Comparison of ENCODE assay signal across 23 cellular contexts in genomic region chr11:31254411-31254810, GRCh38.
A peak's percentile ranks its signal among the peaks of the same experiment; 100 is the strongest.
DNase-seq lines count a peak whose midpoint lies in the region; ATAC-seq and TF ChIP-seq lines count a peak whose summit lies in the region.
"Had no signal": no experiment of that assay in that cellular context is flagged by ENCODE, and none has a peak within 500 bp of the region (broad histone marks: within the 10 kb centered on the region; RNA-seq: fewer than 3 reads in every experiment).

No MANE protein-coding gene starts in this region.

- H3K9me3 ChIP-seq in adipocyte (ENCODE audit: control insufficient read depth, low read length): peaks cover 3% of the 10 kb centered on the region
- H3K9me3 ChIP-seq: A549, gastroesophageal sphincter, left ventricle myocardium inferior, neutrophil, tibial nerve had no signal

- H3K9ac ChIP-seq in adipocyte (ENCODE audit: low read length): no peak overlapping the region

- DNase-seq in SKM-1 treated with dmso at 0.1 percent for 144 hours (lab: John Stamatoyannopoulos, UW; ENCODE audit: unreplicated experiment): peak; percentile 6
- no peak for DNase-seq in SKM-1 (lab: John Stamatoyannopoulos, UW; ENCODE audit: unreplicated experiment)
- peak; percentile 56 for DNase-seq in adipocyte (ENCODE audit: low read depth)
- DNase-seq in fibroblast of mammary gland (ENCODE audit: low read depth): peak; percentile 46
- no peak for DNase-seq in activated effector memory CD4-positive, alpha-beta T cell treated with Interleukin-2 at 50 U/mL for 16 hours
- DNase-seq: activated CD4-positive, alpha-beta T cell treated with anti-CD3 and anti-CD28 coated beads for 48 hours; amygdala; endodermal cell; GOT3; KBM-7; left ventricle myocardium inferior; NCI-H1105 treated with DMSO at 0.1 percent for 48 hours; NCI-H82; stimulated activated CD4-positive, alpha-beta T cell treated with anti-CD3 and anti-CD28 coated beads, Interleukin-15, amount 100 ng/mL, for 24 hours; SW 1271 had no signal

- peaks cover 19% of the 10 kb centered on the region for H3K4me1 ChIP-seq in adipocyte (ENCODE audit: control insufficient read depth, insufficient read depth, low read length)
- H3K4me1 ChIP-seq: A549, gastroesophageal sphincter, left ventricle myocardium inferior had no signal

- ATAC-seq in GM21529 (IDR thresholded peaks at IDR 0.05; ENCODE audit: unreplicated experiment) (no peak), GM19463 (IDR thresholded peaks at IDR 0.05; ENCODE audit: unreplicated experiment) (no peak), GM19467 (IDR thresholded peaks at IDR 0.05; ENCODE audit: unreplicated experiment) (no peak)
- ATAC-seq: A549; gastroesophageal sphincter; stimulated activated effector memory CD8-positive, alpha-beta T cell treated with anti-CD3 and anti-CD28 coated beads, Interleukin-12 subunit alpha, Interleukin-12 subunit beta, amount 100 ng/mL, for 72 hours had no signal

- TF ChIP-seq CTCF in fibroblast of mammary gland (conservative IDR thresholded peaks at IDR 0.05; ENCODE audit: control insufficient read depth, insufficient read depth, low read depth, low read length): no peak

- H3K4me3 ChIP-seq in adipocyte (ENCODE audit: low read length): peak overlapping the region; percentile 49
- no peak overlapping the region for H3K4me3 ChIP-seq in fibroblast of mammary gland (ENCODE audit: control insufficient read depth, low read depth, low read length)
- H3K4me3 ChIP-seq: A549, gastroesophageal sphincter, left ventricle myocardium inferior, tibial nerve had no signal

- no peaks in the 10 kb centered on the region for H3K27me3 ChIP-seq in adipocyte (replicated peaks; ENCODE audit: control insufficient read depth, insufficient read depth, low read length)
- H3K27me3 ChIP-seq: gastroesophageal sphincter, neutrophil, tibial nerve had no signal

- no peaks in the 10 kb centered on the region for H3K36me3 ChIP-seq in adipocyte (ENCODE audit: control insufficient read depth, insufficient read depth, low read length, severe bottlenecking)
- H3K36me3 ChIP-seq: gastroesophageal sphincter, left ventricle myocardium inferior, neutrophil, tibial nerve had no signal

Comparison
In these comparisons a context has a peak if more than half of its experiments do, and no peak if none do; other contexts are left out.
1. DNase-seq: peak in SKM-1 treated with dmso at 0.1 percent for 144 hours (single experiment), adipocyte (single experiment) and fibroblast of mammary gland (single experiment); none in SKM-1 (single experiment) and activated effector memory CD4-positive, alpha-beta T cell treated with Interleukin-2 at 50 U/mL for 16 hours (single experiment).